Comparison of ENCODE assay signal across 16 cellular contexts in the genomic region with DNA sequence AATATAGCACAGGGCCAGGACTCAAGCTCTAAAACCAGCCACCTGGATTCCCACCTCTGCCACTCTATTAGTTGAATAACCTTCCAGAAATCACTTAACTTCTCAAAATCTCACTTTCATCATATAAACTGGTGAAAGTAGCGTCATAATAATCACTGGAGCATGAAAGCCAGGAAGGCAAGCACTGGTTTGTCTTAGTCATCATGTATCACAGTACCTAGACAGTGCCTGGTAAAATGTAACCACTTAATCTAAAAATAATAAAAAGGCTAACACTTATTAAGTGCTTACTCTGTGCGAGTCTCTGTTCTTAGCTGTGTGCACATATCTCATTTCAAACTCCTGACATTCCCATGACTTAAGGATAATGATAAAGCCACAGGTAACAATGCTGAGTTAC.
"Had no signal": no experiment of that assay in that cellular context is flagged by ENCODE, and none has a peak within 500 bp of the region (broad histone marks: within the 10 kb centered on the region; RNA-seq: fewer than 3 reads in every experiment).

No MANE protein-coding gene starts in this region.

- H3K27me3 Mint-ChIP-seq: activated B cell treated with CpG ODN at 0.5 μM for 24 hours; activated CD4-positive, alpha-beta T cell treated with anti-CD3 and anti-CD28 coated beads, Interleukin-2, amount 10 ng/mL, durations not matched to agents 7 days and 5 days; activated naive CD4-positive, alpha-beta T cell treated with anti-CD3 and anti-CD28 coated beads, Interleukin-2, amount 10 ng/mL, durations not matched to agents 7 days and 5 days; activated T-helper 17 cell treated with anti-CD3 and anti-CD28 coated beads, Interleukin-2, amount 50 U/mL, for 72 hours had no signal

- H3K27ac Mint-ChIP-seq: activated B cell treated with CpG ODN at 0.5 μM for 24 hours; activated CD4-positive, alpha-beta T cell treated with anti-CD3 and anti-CD28 coated beads, Interleukin-2, amount 10 ng/mL, durations not matched to agents 7 days and 5 days; activated naive CD4-positive, alpha-beta T cell treated with anti-CD3 and anti-CD28 coated beads, Interleukin-2, amount 10 ng/mL, durations not matched to agents 7 days and 5 days; activated T-helper 17 cell treated with anti-CD3 and anti-CD28 coated beads, Interleukin-2, amount 50 U/mL, for 72 hours; type B pancreatic cell had no signal

- H3K36me3 ChIP-seq: colonic mucosa, ovary, suprapubic skin had no signal

- H3K4me1 Mint-ChIP-seq: activated B cell treated with CpG ODN at 0.5 μM for 24 hours; activated CD4-positive, alpha-beta T cell treated with anti-CD3 and anti-CD28 coated beads, Interleukin-2, amount 10 ng/mL, durations not matched to agents 7 days and 5 days; activated naive CD4-positive, alpha-beta T cell treated with anti-CD3 and anti-CD28 coated beads, Interleukin-2, amount 10 ng/mL, durations not matched to agents 7 days and 5 days; activated T-helper 17 cell treated with anti-CD3 and anti-CD28 coated beads, Interleukin-2, amount 50 U/mL, for 72 hours; neural crest cell had no signal

- ATAC-seq: activated T-helper 17 cell treated with anti-CD3 and anti-CD28 coated beads, Interleukin-2, amount 50 U/mL, for 72 hours; stimulated activated naive CD8-positive, alpha-beta T cell treated with anti-CD3 and anti-CD28 coated beads, Interleukin-15, Interleukin-2, amounts not matched to agents 100 U/mL and 50 U/mL, for 24 hours had no signal

- H3K27ac ChIP-seq: colonic mucosa, ovary, suprapubic skin had no signal

- H3K27me3 ChIP-seq: colonic mucosa, ovary had no signal

- H3K4me3 Mint-ChIP-seq: activated B cell treated with CpG ODN at 0.5 μM for 24 hours; activated CD4-positive, alpha-beta T cell treated with anti-CD3 and anti-CD28 coated beads, Interleukin-2, amount 10 ng/mL, durations not matched to agents 7 days and 5 days; activated naive CD4-positive, alpha-beta T cell treated with anti-CD3 and anti-CD28 coated beads, Interleukin-2, amount 10 ng/mL, durations not matched to agents 7 days and 5 days; activated T-helper 17 cell treated with anti-CD3 and anti-CD28 coated beads, Interleukin-2, amount 50 U/mL, for 72 hours; neural crest cell; type B pancreatic cell had no signal

- H3K4me1 ChIP-seq: colonic mucosa, suprapubic skin had no signal

- H3K36me3 Mint-ChIP-seq: activated naive CD4-positive, alpha-beta T cell treated with anti-CD3 and anti-CD28 coated beads, Interleukin-2, amount 10 ng/mL, durations not matched to agents 7 days and 5 days; type B pancreatic cell had no signal

- H3K4me3 ChIP-seq: colonic mucosa, ovary, suprapubic skin had no signal

- H3K9me3 Mint-ChIP-seq: activated B cell treated with CpG ODN at 0.5 μM for 24 hours; activated CD4-positive, alpha-beta T cell treated with anti-CD3 and anti-CD28 coated beads, Interleukin-2, amount 10 ng/mL, durations not matched to agents 7 days and 5 days; activated naive CD4-positive, alpha-beta T cell treated with anti-CD3 and anti-CD28 coated beads, Interleukin-2, amount 10 ng/mL, durations not matched to agents 7 days and 5 days; activated T-helper 17 cell treated with anti-CD3 and anti-CD28 coated beads, Interleukin-2, amount 50 U/mL, for 72 hours; neural crest cell; type B pancreatic cell had no signal

- H3K9me3 ChIP-seq: colonic mucosa, ovary, suprapubic skin had no signal

- DNase-seq: activated B cell treated with CpG ODN at 0.5 μM for 24 hours; activated CD4-positive, alpha-beta T cell treated with anti-CD3 and anti-CD28 coated beads, Interleukin-2, amount 10 ng/mL, durations not matched to agents 7 days and 5 days; activated CD8-positive, alpha-beta memory T cell treated with anti-CD3 and anti-CD28 coated beads for 24 hours; activated naive CD4-positive, alpha-beta T cell treated with anti-CD3 and anti-CD28 coated beads, Interleukin-2, amount 10 ng/mL, durations not matched to agents 7 days and 5 days; caudate nucleus; colonic mucosa; effector CD4-positive, alpha-beta T cell; kidney; ovary; stimulated activated CD4-positive, alpha-beta T cell treated with anti-CD3 and anti-CD28 coated beads, Interleukin-4, amount 100 ng/mL, for 1 hour; stimulated activated CD8-positive, alpha-beta memory T cell treated with anti-CD3 and anti-CD28 coated beads, Interleukin-4, amount 100 ng/mL, for 48 hours; stimulated activated naive CD8-positive, alpha-beta T cell treated with anti-CD3 and anti-CD28 coated beads, Interleukin-15, Interleukin-2, amounts not matched to agents 100 U/mL and 50 U/mL, for 24 hours had no signal
